Comparison of ENCODE assay signal across 23 cellular contexts in genomic region chr7:111374027-111374426, GRCh38.
DNase-seq lines count a peak whose midpoint lies in the region; ATAC-seq, FAIRE-seq and TF ChIP-seq lines count a peak whose summit lies in the region.
"Had no signal": no experiment of that assay in that cellular context is flagged by ENCODE, and none has a peak within 500 bp of the region (broad histone marks: within the 10 kb centered on the region; RNA-seq: fewer than 3 reads in every experiment).

No MANE protein-coding gene starts in this region.

- FAIRE-seq in HepG2 (lab: Jason Lieb, UNC) (no peak), K562 (lab: Jason Lieb, UNC) (no peak)
- FAIRE-seq: D721Med, GM12878, GM12892, GM18507 had no signal

- no peaks in the 10 kb centered on the region for H3K9me3 ChIP-seq in HepG2 (ENCODE audit: low read length)
- no peaks in the 10 kb centered on the region for H3K9me3 ChIP-seq in right lobe of liver
- no peaks in the 10 kb centered on the region for H3K9me3 ChIP-seq in K562 (replicated peaks; ENCODE audit: control insufficient read depth, insufficient read depth, low read depth, low read length)
- H3K9me3 ChIP-seq: BLaER1 treated with 17β-estradiol and CSF1 and Interleukin-3, amounts not matched to agents 10 nM and 100 nM; Caco-2 had no signal

- CTCF ChIA-PET in HepG2 (lab: Yijun Ruan, JAX; ENCODE audit: low intra/inter-chr PET ratio, low total read pairs): no interaction called here
- CTCF ChIA-PET in K562 (lab: Yijun Ruan, JAX; ENCODE audit: low intra/inter-chr PET ratio): no interaction called here

- intact Hi-C loops in HepG2 (cut with micrococcal nuclease; ENCODE audit: unreplicated experiment) (no loop called here), right lobe of liver (cut with DNase I) (no loop called here), K562 (cut with micrococcal nuclease) (no loop called here)

- H3K27ac ChIP-seq in HepG2 (ENCODE audit: extremely low read length, insufficient read depth, low read length) (no peak overlapping the region), right lobe of liver (no peak overlapping the region), K562 (ENCODE audit: extremely low read depth, low read depth, low read length) (no peak overlapping the region)
- H3K27ac ChIP-seq: 22Rv1; BLaER1 treated with 17β-estradiol and CSF1 and Interleukin-3, amounts not matched to agents 10 nM and 100 nM; C4-2B had no signal

- no peak for TF ChIP-seq CTCF in HepG2 (CRISPR knock-in tag; IDR thresholded peaks at IDR 0.05)
- TF ChIP-seq CTCF in right lobe of liver (IDR thresholded peaks at IDR 0.05): no peak
- no peak for TF ChIP-seq CTCF in K562 (IDR thresholded peaks at IDR 0.05 in 2 of 3, conservative IDR thresholded peaks at IDR 0.05 in 1 of 3; ENCODE audit: insufficient read depth in 2 of 3, low read depth in 1 of 3, low read length in 3 of 3)

- no peak overlapping the region for H3K4me2 ChIP-seq in HepG2 (ENCODE audit: low read depth, low read length)
- no peak overlapping the region for H3K4me2 ChIP-seq in K562 (ENCODE audit: insufficient read depth, low read length)
- H3K4me2 ChIP-seq: BLaER1 treated with 17β-estradiol and CSF1 and Interleukin-3, amounts not matched to agents 10 nM and 100 nM had no signal

- H3K4me3 ChIP-seq in HepG2 (replicated peaks in 1 of 3; ENCODE audit: insufficient read depth in 1 of 3, low read depth in 2 of 3, low read length in 3 of 3) (no peak overlapping the region), right lobe of liver (no peak overlapping the region), K562 (no peak overlapping the region)
- H3K4me3 ChIP-seq: BLaER1 treated with 17β-estradiol and CSF1 and Interleukin-3, amounts not matched to agents 10 nM and 100 nM; GM12878 had no signal

- in situ Hi-C loops in HepG2 (cut with HindIII; ENCODE audit: extremely low pct_ligation_motif_present, low pct_unique_long_range_greater_than_20kb): no loop called here
- in situ Hi-C loops in K562 (cut with MboI): no loop called here

- no peak for TF ChIP-seq RAD21 in HepG2 (CRISPR knock-in tag; IDR thresholded peaks at IDR 0.05)
- TF ChIP-seq RAD21 in K562 (CRISPR knock-in tag; conservative IDR thresholded peaks at IDR 0.05 in 1 of 2, IDR thresholded peaks at IDR 0.05 in 1 of 2): no peak

- BruUV-seq in HepG2 (replicated peaks; lab: Mats Ljungman, UMichigan) (no TSS peak), K562 (replicated peaks; lab: Mats Ljungman, UMichigan) (no TSS peak)

- H2AFZ ChIP-seq in HepG2 (ENCODE audit: low read length): no peak overlapping the region
- no peak overlapping the region for H2AFZ ChIP-seq in K562 (ENCODE audit: low read depth, low read length)

- no peaks in the 10 kb centered on the region for H3K4me1 ChIP-seq in HepG2 (ENCODE audit: insufficient read depth, low read length)
- no peaks in the 10 kb centered on the region for H3K4me1 ChIP-seq in right lobe of liver
- H3K4me1 ChIP-seq in K562 (replicated peaks in 1 of 2; ENCODE audit: control insufficient read depth in 2 of 2, insufficient read depth in 2 of 2, low read length in 2 of 2): no peaks in the 10 kb centered on the region; a peak in 1 of 5 replicates
- H3K4me1 ChIP-seq: BLaER1 treated with 17β-estradiol and CSF1 and Interleukin-3, amounts not matched to agents 10 nM and 100 nM; Caco-2 had no signal

- H3K79me2 ChIP-seq in HepG2 (ENCODE audit: insufficient read depth, low read length) (no peaks in the 10 kb centered on the region), K562 (ENCODE audit: control insufficient read depth, insufficient read depth, low read length) (no peaks in the 10 kb centered on the region)

- DNase-seq in HepG2 (ENCODE audit: low spot score) (no peak), right lobe of liver (no peak), NCI-H526 (lab: John Stamatoyannopoulos, UW) (peak; percentile 30 to 65), K562 (ENCODE audit: extremely low read depth in 1 of 4, low spot score in 3 of 4) (no peak), Ammon's horn (ENCODE audit: low spot score) (no peak)
- DNase-seq in activated CD4-positive, alpha-beta T cell treated with anti-CD3 and anti-CD28 coated beads, Interleukin-2, amount 50 U/mL, for 48 hours: no peak
- DNase-seq: ACHN; Caco-2; Calu3; CD4-positive, alpha-beta T cell; CD8-positive, alpha-beta T cell; DMS79; DND-41; EL; GDM1 had no signal

- ATAC-seq in HepG2 (no peak), right lobe of liver (no peak), K562 (no peak), HG03097 (IDR thresholded peaks at IDR 0.05; ENCODE audit: low FRiP score, unreplicated experiment) (no peak)
- ATAC-seq: CD8-positive, alpha-beta T cell; GM12878 had no signal

- H3K9ac ChIP-seq in HepG2 (ENCODE audit: insufficient read depth, low read depth, low read length) (no peak overlapping the region), K562 (ENCODE audit: insufficient read depth in 1 of 2, low read depth in 2 of 2, low read length in 2 of 2) (no peak overlapping the region)
- H3K9ac ChIP-seq: BLaER1 treated with 17β-estradiol and CSF1 and Interleukin-3, amounts not matched to agents 10 nM and 100 nM had no signal

- TF ChIP-seq EP300 in HepG2 (IDR thresholded peaks at IDR 0.05; ENCODE audit: low read depth in 2 of 2, low read length in 2 of 2): no peak
- no peak for TF ChIP-seq EP300 in HepG2 (CRISPR knock-in tag; IDR thresholded peaks at IDR 0.05; ENCODE audit: borderline replicate concordance)
- no peak for TF ChIP-seq EP300 in K562 (IDR thresholded peaks at IDR 0.05; ENCODE audit: low read length)

- TF ChIP-seq POLR2A in HepG2 (IDR thresholded peaks at IDR 0.05; ENCODE audit: insufficient read depth in 1 of 2, low read depth in 2 of 2, low read length in 2 of 2) (no peak), right lobe of liver (IDR thresholded peaks at IDR 0.05) (no peak), K562 (conservative IDR thresholded peaks at IDR 0.05) (no peak)

- no peaks in the 10 kb centered on the region; the same call in 1 of the 2 replicates for H4K20me1 ChIP-seq in HepG2 (ENCODE audit: insufficient read depth, low read length)
- no peaks in the 10 kb centered on the region for H4K20me1 ChIP-seq in K562 (replicated peaks; ENCODE audit: control insufficient read depth, insufficient read depth, low read length)
- H4K20me1 ChIP-seq: BLaER1 treated with 17β-estradiol and CSF1 and Interleukin-3, amounts not matched to agents 10 nM and 100 nM had no signal

- H3K36me3 ChIP-seq in HepG2 (replicated peaks in 1 of 2; ENCODE audit: control insufficient read depth in 1 of 2, insufficient read depth in 2 of 2, low read length in 2 of 2) (no peaks in the 10 kb centered on the region), right lobe of liver (no peaks in the 10 kb centered on the region), K562 (ENCODE audit: control insufficient read depth, insufficient read depth, low read length) (no peaks in the 10 kb centered on the region; the same call in 2 of the 3 replicates)
- H3K36me3 ChIP-seq: BLaER1 treated with 17β-estradiol and CSF1 and Interleukin-3, amounts not matched to agents 10 nM and 100 nM had no signal

- POLR2A ChIA-PET in HepG2 (lab: Yijun Ruan, JAX) (no interaction called here), K562 (lab: Yijun Ruan, JAX) (interaction anchor here (0.6 to 1.6 kb wide), 5 partner anchors 9 to 77 kb away, joined by 3 to 7 read pairs (median 4); no protein-coding TSS in a partner anchor)

- H3K27me3 ChIP-seq in HepG2 (ENCODE audit: control insufficient read depth in 1 of 2, insufficient read depth in 2 of 2, low read length in 2 of 2) (no peaks in the 10 kb centered on the region), right lobe of liver (no peaks in the 10 kb centered on the region), K562 (ENCODE audit: control insufficient read depth in 2 of 2, insufficient read depth in 2 of 2, low read length in 2 of 2) (no peaks in the 10 kb centered on the region)
- H3K27me3 ChIP-seq: BLaER1 treated with 17β-estradiol and CSF1 and Interleukin-3, amounts not matched to agents 10 nM and 100 nM had no signal

- no peaks in the 10 kb centered on the region for H3K9me1 ChIP-seq in K562 (ENCODE audit: control insufficient read depth, insufficient read depth, low read length)

TF ChIP-seq in HepG2, 621 proteins besides CTCF, POLR2A, EP300 and RAD21 (continues in another document):
- no peak for TF ChIP-seq ZNF564 (CRISPR knock-in tag; IDR thresholded peaks at IDR 0.05)
- TF ChIP-seq RARG (CRISPR knock-in tag; IDR thresholded peaks at IDR 0.05; ENCODE audit: low read depth): no peak
- TF ChIP-seq ASH2L (IDR thresholded peaks at IDR 0.05; ENCODE audit: insufficient read length, low read depth, low read length): no peak
- TF ChIP-seq HIC2 (CRISPR knock-in tag; IDR thresholded peaks at IDR 0.05; ENCODE audit: low read depth): no peak
- TF ChIP-seq AKAP8 (CRISPR knock-in tag; IDR thresholded peaks at IDR 0.05): no peak

TF ChIP-seq in K562, 482 proteins besides CTCF, POLR2A, EP300 and RAD21 (continues in another document):
- TF ChIP-seq ARNT (IDR thresholded peaks at IDR 0.05): no peak
- TF ChIP-seq ARID4B (CRISPR knock-in tag; IDR thresholded peaks at IDR 0.05): no peak
- TF ChIP-seq DDX20 (tag; IDR thresholded peaks at IDR 0.05; ENCODE audit: low read depth): no peak
- no peak for TF ChIP-seq SRSF9 (IDR thresholded peaks at IDR 0.05; ENCODE audit: borderline replicate concordance, low read depth, low read length)

Comparison
In these comparisons a context has a peak if more than half of its experiments do, and no peak if none do; other contexts are left out.
1. DNase-seq: peak in NCI-H526 (2 of 2); none in HepG2 (single experiment), right lobe of liver (0 of 3), K562 (0 of 4), Ammon's horn (single experiment) and activated CD4-positive, alpha-beta T cell treated with anti-CD3 and anti-CD28 coated beads, Interleukin-2, amount 50 U/mL, for 48 hours (0 of 2).
2. Of the 241 proteins assayed by ChIP-seq in both HepG2 and K562: peak only in HepG2: none; only in K562: none; in both: MAFF; in neither: 239; mixed calls (peak in some experiments, not most) for 1.